8 cellular contexts compared by ENCODE assay signal in genomic region chr7:34748244-34749039, GRCh38.
DNase-seq lines count a peak whose midpoint lies in the region; ATAC-seq and TF ChIP-seq lines count a peak whose summit lies in the region.

No MANE protein-coding gene starts in this region.

- H3K4me1 ChIP-seq in left lung: peaks cover 0 to 16% of the 10 kb centered on the region in 2 donors

- ATAC-seq in left lung (peak; percentile 89), GM21423 (IDR thresholded peaks at IDR 0.05; ENCODE audit: unreplicated experiment) (no peak)

- TF ChIP-seq CTCF in astrocyte of the spinal cord (IDR thresholded peaks at IDR 0.05; ENCODE audit: low read depth, low read length) (no peak), left lung (IDR thresholded peaks at IDR 0.05) (no peak)

- DNase-seq in DMS 273 treated with DMSO at 0.1 percent for 48 hours (lab: John Stamatoyannopoulos, UW) (peak; percentile 93), M059J (ENCODE audit: low read depth) (peak; percentile 96), astrocyte of the spinal cord (ENCODE audit: low read depth, low spot score) (peak; percentile 71), left lung (peak; percentile 84), NOMO-1 treated with DMSO at 0.1 percent for 48 hours (lab: John Stamatoyannopoulos, UW; ENCODE audit: unreplicated experiment) (no peak)
- no peak for DNase-seq in stimulated activated CD4-positive, alpha-beta T cell treated with anti-CD3 and anti-CD28 coated beads, Interleukin-2, amount 100 ng/mL, for 48 hours
- no peak for DNase-seq in activated CD4-positive, CD25-positive, alpha-beta regulatory T cell treated with anti-CD3 and anti-CD28 coated beads, Interleukin-2, amount 50 U/mL, for 72 hours

- peaks cover 0 to 2% of the 10 kb centered on the region in 2 donors for H3K9me3 ChIP-seq in left lung

- in situ Hi-C loops in astrocyte of the spinal cord (cut with HindIII; ENCODE audit: low sequenced_read_pairs): no loop called here

- peak overlapping the region; percentile 35 to 67 for H3K27ac ChIP-seq in left lung

- H3K36me3 ChIP-seq in left lung: no peaks in the 10 kb centered on the region

- no peak overlapping the region for H3K4me3 ChIP-seq in astrocyte of the spinal cord (ENCODE audit: low read depth, low read length)
- H3K4me3 ChIP-seq in left lung: no peak overlapping the region

- intact Hi-C loops in left lung (cut with DNase I): no loop called here

- no peaks in the 10 kb centered on the region for H3K27me3 ChIP-seq in left lung

Comparison
In these comparisons a context has a peak if more than half of its experiments do, and no peak if none do; other contexts are left out.
1. DNase-seq: peak in DMS 273 treated with DMSO at 0.1 percent for 48 hours (single experiment), M059J (single experiment), astrocyte of the spinal cord (single experiment) and left lung (2 of 2); none in stimulated activated CD4-positive, alpha-beta T cell treated with anti-CD3 and anti-CD28 coated beads, Interleukin-2, amount 100 ng/mL, for 48 hours (0 of 2), activated CD4-positive, CD25-positive, alpha-beta regulatory T cell treated with anti-CD3 and anti-CD28 coated beads, Interleukin-2, amount 50 U/mL, for 72 hours (single experiment) and NOMO-1 treated with DMSO at 0.1 percent for 48 hours (single experiment).